In the genomic region with DNA sequence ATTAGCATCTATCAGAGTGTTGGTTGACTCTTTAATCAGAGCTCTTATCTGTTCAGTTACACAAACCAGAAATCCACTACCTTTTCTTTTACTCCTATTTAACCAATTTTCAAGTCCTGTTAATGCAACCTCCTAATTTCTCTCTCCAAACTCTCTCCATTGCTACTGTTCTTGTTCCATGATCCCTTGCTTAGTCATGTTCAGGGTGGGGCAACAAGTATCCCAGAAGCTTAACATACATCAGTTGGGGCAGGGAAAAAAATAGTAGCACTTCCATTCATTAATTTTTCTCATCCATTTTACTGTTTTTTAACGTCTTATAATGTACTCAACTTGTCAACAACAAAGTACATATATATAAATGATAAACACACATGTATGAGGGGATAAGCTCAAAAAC, we compare ENCODE assay signal across 1 cellular context.
TF ChIP-seq lines count a peak whose summit lies in the region.

No MANE protein-coding gene starts in this region.

TF ChIP-seq in WTC11, 78 proteins besides CTCF, POLR2A, EP300 and RAD21 (continued from another document):
- TF ChIP-seq, protein P1, sequence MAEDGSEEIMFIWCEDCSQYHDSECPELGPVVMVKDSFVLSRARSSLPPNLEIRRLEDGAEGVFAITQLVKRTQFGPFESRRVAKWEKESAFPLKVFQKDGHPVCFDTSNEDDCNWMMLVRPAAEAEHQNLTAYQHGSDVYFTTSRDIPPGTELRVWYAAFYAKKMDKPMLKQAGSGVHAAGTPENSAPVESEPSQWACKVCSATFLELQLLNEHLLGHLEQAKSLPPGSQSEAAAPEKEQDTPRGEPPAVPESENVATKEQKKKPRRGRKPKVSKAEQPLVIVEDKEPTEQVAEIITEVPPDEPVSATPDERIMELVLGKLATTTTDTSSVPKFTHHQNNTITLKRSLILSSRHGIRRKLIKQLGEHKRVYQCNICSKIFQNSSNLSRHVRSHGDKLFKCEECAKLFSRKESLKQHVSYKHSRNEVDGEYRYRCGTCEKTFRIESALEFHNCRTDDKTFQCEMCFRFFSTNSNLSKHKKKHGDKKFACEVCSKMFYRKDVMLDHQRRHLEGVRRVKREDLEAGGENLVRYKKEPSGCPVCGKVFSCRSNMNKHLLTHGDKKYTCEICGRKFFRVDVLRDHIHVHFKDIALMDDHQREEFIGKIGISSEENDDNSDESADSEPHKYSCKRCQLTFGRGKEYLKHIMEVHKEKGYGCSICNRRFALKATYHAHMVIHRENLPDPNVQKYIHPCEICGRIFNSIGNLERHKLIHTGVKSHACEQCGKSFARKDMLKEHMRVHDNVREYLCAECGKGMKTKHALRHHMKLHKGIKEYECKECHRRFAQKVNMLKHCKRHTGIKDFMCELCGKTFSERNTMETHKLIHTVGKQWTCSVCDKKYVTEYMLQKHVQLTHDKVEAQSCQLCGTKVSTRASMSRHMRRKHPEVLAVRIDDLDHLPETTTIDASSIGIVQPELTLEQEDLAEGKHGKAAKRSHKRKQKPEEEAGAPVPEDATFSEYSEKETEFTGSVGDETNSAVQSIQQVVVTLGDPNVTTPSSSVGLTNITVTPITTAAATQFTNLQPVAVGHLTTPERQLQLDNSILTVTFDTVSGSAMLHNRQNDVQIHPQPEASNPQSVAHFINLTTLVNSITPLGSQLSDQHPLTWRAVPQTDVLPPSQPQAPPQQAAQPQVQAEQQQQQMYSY (CRISPR knock-in tag; IDR thresholded peaks at IDR 0.05): no peak
- TF ChIP-seq, protein P2, sequence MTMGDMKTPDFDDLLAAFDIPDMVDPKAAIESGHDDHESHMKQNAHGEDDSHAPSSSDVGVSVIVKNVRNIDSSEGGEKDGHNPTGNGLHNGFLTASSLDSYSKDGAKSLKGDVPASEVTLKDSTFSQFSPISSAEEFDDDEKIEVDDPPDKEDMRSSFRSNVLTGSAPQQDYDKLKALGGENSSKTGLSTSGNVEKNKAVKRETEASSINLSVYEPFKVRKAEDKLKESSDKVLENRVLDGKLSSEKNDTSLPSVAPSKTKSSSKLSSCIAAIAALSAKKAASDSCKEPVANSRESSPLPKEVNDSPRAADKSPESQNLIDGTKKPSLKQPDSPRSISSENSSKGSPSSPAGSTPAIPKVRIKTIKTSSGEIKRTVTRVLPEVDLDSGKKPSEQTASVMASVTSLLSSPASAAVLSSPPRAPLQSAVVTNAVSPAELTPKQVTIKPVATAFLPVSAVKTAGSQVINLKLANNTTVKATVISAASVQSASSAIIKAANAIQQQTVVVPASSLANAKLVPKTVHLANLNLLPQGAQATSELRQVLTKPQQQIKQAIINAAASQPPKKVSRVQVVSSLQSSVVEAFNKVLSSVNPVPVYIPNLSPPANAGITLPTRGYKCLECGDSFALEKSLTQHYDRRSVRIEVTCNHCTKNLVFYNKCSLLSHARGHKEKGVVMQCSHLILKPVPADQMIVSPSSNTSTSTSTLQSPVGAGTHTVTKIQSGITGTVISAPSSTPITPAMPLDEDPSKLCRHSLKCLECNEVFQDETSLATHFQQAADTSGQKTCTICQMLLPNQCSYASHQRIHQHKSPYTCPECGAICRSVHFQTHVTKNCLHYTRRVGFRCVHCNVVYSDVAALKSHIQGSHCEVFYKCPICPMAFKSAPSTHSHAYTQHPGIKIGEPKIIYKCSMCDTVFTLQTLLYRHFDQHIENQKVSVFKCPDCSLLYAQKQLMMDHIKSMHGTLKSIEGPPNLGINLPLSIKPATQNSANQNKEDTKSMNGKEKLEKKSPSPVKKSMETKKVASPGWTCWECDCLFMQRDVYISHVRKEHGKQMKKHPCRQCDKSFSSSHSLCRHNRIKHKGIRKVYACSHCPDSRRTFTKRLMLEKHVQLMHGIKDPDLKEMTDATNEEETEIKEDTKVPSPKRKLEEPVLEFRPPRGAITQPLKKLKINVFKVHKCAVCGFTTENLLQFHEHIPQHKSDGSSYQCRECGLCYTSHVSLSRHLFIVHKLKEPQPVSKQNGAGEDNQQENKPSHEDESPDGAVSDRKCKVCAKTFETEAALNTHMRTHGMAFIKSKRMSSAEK (CRISPR knock-in tag; IDR thresholded peaks at IDR 0.05; ENCODE audit: borderline replicate concordance): no peak
- TF ChIP-seq ZNF281 (CRISPR knock-in tag; IDR thresholded peaks at IDR 0.05): no peak
- no peak for TF ChIP-seq ZNF416 (CRISPR knock-in tag; IDR thresholded peaks at IDR 0.05)
- TF ChIP-seq USF1 (CRISPR knock-in tag; IDR thresholded peaks at IDR 0.05): no peak
- no peak for TF ChIP-seq ETV6 (CRISPR knock-in tag; IDR thresholded peaks at IDR 0.05)
- no peak for TF ChIP-seq ZNF138 (CRISPR knock-in tag; conservative IDR thresholded peaks at IDR 0.05)
- TF ChIP-seq, protein P3, sequence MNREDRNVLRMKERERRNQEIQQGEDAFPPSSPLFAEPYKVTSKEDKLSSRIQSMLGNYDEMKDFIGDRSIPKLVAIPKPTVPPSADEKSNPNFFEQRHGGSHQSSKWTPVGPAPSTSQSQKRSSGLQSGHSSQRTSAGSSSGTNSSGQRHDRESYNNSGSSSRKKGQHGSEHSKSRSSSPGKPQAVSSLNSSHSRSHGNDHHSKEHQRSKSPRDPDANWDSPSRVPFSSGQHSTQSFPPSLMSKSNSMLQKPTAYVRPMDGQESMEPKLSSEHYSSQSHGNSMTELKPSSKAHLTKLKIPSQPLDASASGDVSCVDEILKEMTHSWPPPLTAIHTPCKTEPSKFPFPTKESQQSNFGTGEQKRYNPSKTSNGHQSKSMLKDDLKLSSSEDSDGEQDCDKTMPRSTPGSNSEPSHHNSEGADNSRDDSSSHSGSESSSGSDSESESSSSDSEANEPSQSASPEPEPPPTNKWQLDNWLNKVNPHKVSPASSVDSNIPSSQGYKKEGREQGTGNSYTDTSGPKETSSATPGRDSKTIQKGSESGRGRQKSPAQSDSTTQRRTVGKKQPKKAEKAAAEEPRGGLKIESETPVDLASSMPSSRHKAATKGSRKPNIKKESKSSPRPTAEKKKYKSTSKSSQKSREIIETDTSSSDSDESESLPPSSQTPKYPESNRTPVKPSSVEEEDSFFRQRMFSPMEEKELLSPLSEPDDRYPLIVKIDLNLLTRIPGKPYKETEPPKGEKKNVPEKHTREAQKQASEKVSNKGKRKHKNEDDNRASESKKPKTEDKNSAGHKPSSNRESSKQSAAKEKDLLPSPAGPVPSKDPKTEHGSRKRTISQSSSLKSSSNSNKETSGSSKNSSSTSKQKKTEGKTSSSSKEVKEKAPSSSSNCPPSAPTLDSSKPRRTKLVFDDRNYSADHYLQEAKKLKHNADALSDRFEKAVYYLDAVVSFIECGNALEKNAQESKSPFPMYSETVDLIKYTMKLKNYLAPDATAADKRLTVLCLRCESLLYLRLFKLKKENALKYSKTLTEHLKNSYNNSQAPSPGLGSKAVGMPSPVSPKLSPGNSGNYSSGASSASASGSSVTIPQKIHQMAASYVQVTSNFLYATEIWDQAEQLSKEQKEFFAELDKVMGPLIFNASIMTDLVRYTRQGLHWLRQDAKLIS (CRISPR knock-in tag; IDR thresholded peaks at IDR 0.05; ENCODE audit: borderline replicate concordance): no peak
- no peak for TF ChIP-seq ELF4 (CRISPR knock-in tag; IDR thresholded peaks at IDR 0.05; ENCODE audit: low read depth)
- no peak for TF ChIP-seq NFATC4 (CRISPR knock-in tag; IDR thresholded peaks at IDR 0.05)
- TF ChIP-seq FOXP1 (CRISPR knock-in tag; IDR thresholded peaks at IDR 0.05; ENCODE audit: borderline replicate concordance): no peak
- TF ChIP-seq ATF3 (CRISPR knock-in tag; conservative IDR thresholded peaks at IDR 0.05): no peak
- no peak for TF ChIP-seq CDX4 (CRISPR knock-in tag; IDR thresholded peaks at IDR 0.05; ENCODE audit: borderline replicate concordance)
- TF ChIP-seq JUN (CRISPR knock-in tag; IDR thresholded peaks at IDR 0.05): no peak
